Comparison of ENCODE assay signal across 1 cellular context in genomic region chr16:3020604-3021448, GRCh38.
A peak's percentile ranks its signal among the peaks of the same experiment; 100 is the strongest.
TF ChIP-seq lines count a peak whose summit lies in the region.

No MANE protein-coding gene starts in this region.

TF ChIP-seq in HepG2, 621 proteins besides CTCF, POLR2A, EP300 and RAD21 (continued from another document and continues in another):
- TF ChIP-seq MNT (IDR thresholded peaks at IDR 0.05): no peak
- peak; percentile 89 for TF ChIP-seq SAP130 (CRISPR knock-in tag; IDR thresholded peaks at IDR 0.05; ENCODE audit: low read depth)
- peak; percentile 86 for TF ChIP-seq ZNF777 (CRISPR knock-in tag; IDR thresholded peaks at IDR 0.05)
- TF ChIP-seq E2F2 (CRISPR knock-in tag; IDR thresholded peaks at IDR 0.05; ENCODE audit: borderline replicate concordance): no peak
- no peak; the same call in 1 of the 2 replicates for TF ChIP-seq ZNF318 (CRISPR knock-in tag; IDR thresholded peaks at IDR 0.05)
- TF ChIP-seq MAZ (IDR thresholded peaks at IDR 0.05; ENCODE audit: borderline replicate concordance, low read depth, low read length): peak; percentile 83
- peak; percentile 68; the same call in 1 of the 2 replicates for TF ChIP-seq MAZ (CRISPR knock-in tag; IDR thresholded peaks at IDR 0.05; ENCODE audit: low read depth)
- TF ChIP-seq ZBTB46 (CRISPR knock-in tag; IDR thresholded peaks at IDR 0.05; ENCODE audit: borderline replicate concordance): peak; percentile 95; the same call in 1 of the 2 replicates
- TF ChIP-seq POLR2G (IDR thresholded peaks at IDR 0.05; ENCODE audit: low read depth, low read length): peak; percentile 76
- no peak for TF ChIP-seq ZNF260 (CRISPR knock-in tag; IDR thresholded peaks at IDR 0.05; ENCODE audit: borderline replicate concordance, low read depth)
- TF ChIP-seq DMAP1 (CRISPR knock-in tag; IDR thresholded peaks at IDR 0.05): peak; percentile 64; the same call in 1 of the 2 replicates
- no peak for TF ChIP-seq KDM5A (IDR thresholded peaks at IDR 0.05; ENCODE audit: borderline replicate concordance, low read length)
- TF ChIP-seq ZNF501 (CRISPR knock-in tag; IDR thresholded peaks at IDR 0.05): peak; percentile 12; the same call in 1 of the 2 replicates
- no peak; the same call in 1 of the 2 replicates for TF ChIP-seq MTF2 (CRISPR knock-in tag; IDR thresholded peaks at IDR 0.05; ENCODE audit: borderline replicate concordance)
- TF ChIP-seq ZNF672 (CRISPR knock-in tag; IDR thresholded peaks at IDR 0.05): no peak
- no peak for TF ChIP-seq PCBP2 (optimal IDR thresholded peaks at IDR 0.05; ENCODE audit: low read depth, low read length, poor library complexity, severe bottlenecking)
- peak; percentile 60; the same call in 1 of the 2 replicates for TF ChIP-seq HIVEP1 (CRISPR knock-in tag; IDR thresholded peaks at IDR 0.05)
- TF ChIP-seq TBX2 (CRISPR knock-in tag; IDR thresholded peaks at IDR 0.05; ENCODE audit: borderline replicate concordance): peak; percentile 67
- TF ChIP-seq ZNF207 (IDR thresholded peaks at IDR 0.05; ENCODE audit: borderline replicate concordance): no peak
- peak; percentile 95 for TF ChIP-seq ZBTB10 (CRISPR knock-in tag; IDR thresholded peaks at IDR 0.05; ENCODE audit: borderline replicate concordance)
- peak; percentile 80 for TF ChIP-seq NCOA2 (CRISPR knock-in tag; IDR thresholded peaks at IDR 0.05)
- TF ChIP-seq ZNF646 (CRISPR knock-in tag; IDR thresholded peaks at IDR 0.05): no peak
- TF ChIP-seq NR3C1 (CRISPR knock-in tag; IDR thresholded peaks at IDR 0.05): no peak
- TF ChIP-seq TFE3 (CRISPR knock-in tag; IDR thresholded peaks at IDR 0.05): peak; percentile 74
- TF ChIP-seq NFYC (CRISPR knock-in tag; IDR thresholded peaks at IDR 0.05): no peak
- TF ChIP-seq FOXK2 (IDR thresholded peaks at IDR 0.05): no peak
- no peak for TF ChIP-seq MIER2 (CRISPR knock-in tag; IDR thresholded peaks at IDR 0.05)
- TF ChIP-seq ZNF782 (CRISPR knock-in tag; IDR thresholded peaks at IDR 0.05; ENCODE audit: borderline replicate concordance): no peak; the same call in none of the 2 replicates
